Comparison of ENCODE assay signal across 9 cellular contexts in the genomic region with DNA sequence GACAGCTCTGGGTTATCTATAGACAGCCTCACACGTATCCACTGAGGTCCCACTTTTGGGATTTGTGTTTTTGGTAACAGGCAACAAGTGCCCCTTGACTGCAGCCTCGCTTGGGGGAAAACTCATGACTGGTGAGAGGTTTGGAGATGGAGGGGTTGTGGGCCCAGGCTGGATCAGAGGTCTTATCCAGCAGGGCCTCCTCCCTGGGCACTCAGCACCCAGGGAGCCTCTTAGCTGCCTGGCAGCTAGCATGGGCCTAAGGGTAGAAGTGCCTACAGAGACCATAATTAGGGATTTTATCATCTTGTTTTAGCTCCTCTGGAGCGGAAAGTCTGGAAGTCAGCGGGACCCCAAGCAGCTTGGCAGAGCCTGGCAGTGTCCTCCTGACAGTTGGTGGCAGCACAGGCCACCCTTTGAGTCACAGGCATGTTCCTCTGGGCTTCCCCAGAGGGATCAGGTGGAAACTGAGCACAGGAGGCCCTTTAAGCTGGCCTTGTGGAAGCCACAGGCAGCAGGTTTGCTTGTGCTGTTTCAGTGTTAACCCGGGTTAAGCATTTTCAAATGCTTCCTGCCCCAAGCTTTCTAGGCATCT.
DNase-seq lines count a peak whose midpoint lies in the region; ATAC-seq and TF ChIP-seq lines count a peak whose summit lies in the region.
"Had no signal": no experiment of that assay in that cellular context is flagged by ENCODE, and none has a peak within 500 bp of the region (broad histone marks: within the 10 kb centered on the region; RNA-seq: fewer than 3 reads in every experiment).

No MANE protein-coding gene starts in this region.

- 67 to 69% methylated on average over 5 of the region's 5 CpGs for WGBS in sigmoid colon, 2 donors

- TF ChIP-seq EP300 in sigmoid colon (IDR thresholded peaks at IDR 0.05) = no peak

- H3K4me3 Mint-ChIP-seq in mesothelial cell of epicardium = no peak overlapping the region
- H3K4me3 Mint-ChIP-seq: activated B cell treated with CpG ODN at 0.5 μM for 24 hours had no signal

- CTCF ChIA-PET in PC-3 (lab: Charles Lee) = interaction anchor here (0.6 to 1.2 kb wide), 3 partner anchors 21 to 216 kb away, joined by 4 to 12 read pairs (median 6); no protein-coding TSS in a partner anchor

- no peak overlapping the region for H3K4me2 ChIP-seq in PC-3 (ENCODE audit: low read length)

- H3K36me3 ChIP-seq in PC-3 (ENCODE audit: low read depth, low read length) = no peaks in the 10 kb centered on the region
- H3K36me3 ChIP-seq in sigmoid colon = no peaks in the 10 kb centered on the region

- H3K27ac ChIP-seq in PC-3 (ENCODE audit: low read length) = no peak overlapping the region
- no peak overlapping the region for H3K27ac ChIP-seq in sigmoid colon

- H3K4me3 ChIP-seq in PC-3 (ENCODE audit: low read length) = no peak overlapping the region
- no peak overlapping the region for H3K4me3 ChIP-seq in fibroblast of the aortic adventitia (ENCODE audit: low read depth, low read length)
- H3K4me3 ChIP-seq in sigmoid colon = no peak overlapping the region

- H3K9me3 ChIP-seq in PC-3 (ENCODE audit: low read length) (no peaks in the 10 kb centered on the region), sigmoid colon (no peaks in the 10 kb centered on the region)

- TF ChIP-seq POLR2A in sigmoid colon (IDR thresholded peaks at IDR 0.05) = no peak

- no peak overlapping the region for H2AFZ ChIP-seq in PC-3 (ENCODE audit: low read length)

- H3K36me3 Mint-ChIP-seq in mesothelial cell of epicardium = no peaks in the 10 kb centered on the region

- POLR2A ChIA-PET in PC-3 (lab: Charles Lee; ENCODE audit: unreplicated experiment) = no interaction called here

- H3K27me3 Mint-ChIP-seq in mesothelial cell of epicardium (ENCODE audit: low read depth) = no peaks in the 10 kb centered on the region
- H3K27me3 Mint-ChIP-seq: activated B cell treated with CpG ODN at 0.5 μM for 24 hours had no signal

- intact Hi-C loops in PC-3 (cut with micrococcal nuclease) (loop anchor here (2.0 to 10.0 kb wide), 2 partner anchors 144 to 210 kb away; a partner anchor contains a TSS), sciatic nerve (cut with DNase I) (no loop called here), sigmoid colon (cut with DNase I) (no loop called here)

- BruUV-seq in PC-3 (replicated peaks; lab: Mats Ljungman, UMichigan) = no TSS peak

- H4K20me1 ChIP-seq in PC-3 (ENCODE audit: low read length) = no peaks in the 10 kb centered on the region

- no peaks in the 10 kb centered on the region for H3K9me2 ChIP-seq in PC-3 (replicated peaks; ENCODE audit: low read length)

- H3K9me3 Mint-ChIP-seq in mesothelial cell of epicardium = no peaks in the 10 kb centered on the region
- H3K9me3 Mint-ChIP-seq: activated B cell treated with CpG ODN at 0.5 μM for 24 hours had no signal

- DNase-seq in EL = peak; percentile 41
- DNase-seq in PC-3 = peak; percentile 62
- DNase-seq in fibroblast of the aortic adventitia (ENCODE audit: low read depth) = peak; percentile 47
- no peak for DNase-seq in sciatic nerve (ENCODE audit: low spot score)
- no peak for DNase-seq in sigmoid colon
- no peak for DNase-seq in mesothelial cell of epicardium (ENCODE audit: low spot score in 2 of 2, unreplicated experiment in 2 of 2)
- DNase-seq: activated B cell treated with CpG ODN at 0.5 μM for 24 hours had no signal

- H3K4me1 Mint-ChIP-seq in mesothelial cell of epicardium = peaks cover 17% of the 10 kb centered on the region

- no peak overlapping the region for H3K27ac Mint-ChIP-seq in mesothelial cell of epicardium
- H3K27ac Mint-ChIP-seq: activated B cell treated with CpG ODN at 0.5 μM for 24 hours had no signal

- TF ChIP-seq CTCF in PC-3 (conservative IDR thresholded peaks at IDR 0.05; ENCODE audit: low read depth, low read length) (peak; percentile 77), fibroblast of the aortic adventitia (IDR thresholded peaks at IDR 0.05; ENCODE audit: insufficient read depth, low read length) (peak; percentile 43), sigmoid colon (IDR thresholded peaks at IDR 0.05) (peak in 1 of 4 experiments; percentile 8), mesothelial cell of epicardium (IDR thresholded peaks at IDR 0.05; ENCODE audit: unreplicated experiment) (no peak)

- no peaks in the 10 kb centered on the region for H3K4me1 ChIP-seq in PC-3 (ENCODE audit: insufficient read depth, low read length)
- no peaks in the 10 kb centered on the region for H3K4me1 ChIP-seq in sigmoid colon

- no peaks in the 10 kb centered on the region for H3K79me2 ChIP-seq in PC-3 (ENCODE audit: low read length)

- H3K27me3 ChIP-seq in PC-3 (ENCODE audit: low read length) = no peaks in the 10 kb centered on the region
- no peaks in the 10 kb centered on the region for H3K27me3 ChIP-seq in sigmoid colon

- ATAC-seq in GM19438 (IDR thresholded peaks at IDR 0.05; ENCODE audit: low read depth, unreplicated experiment) (peak; percentile 89), HG03342 (IDR thresholded peaks at IDR 0.05; ENCODE audit: unreplicated experiment) (peak; percentile 56), PC-3 (peak; percentile 96), sciatic nerve (peak; percentile 75)

- H3F3A ChIP-seq in PC-3 (ENCODE audit: low read length, unreplicated experiment) = no peaks in the 10 kb centered on the region

- no peak overlapping the region for H3K9ac ChIP-seq in PC-3 (ENCODE audit: low read length)

Comparison
In these comparisons a context has a peak if more than half of its experiments do, and no peak if none do; other contexts are left out.
1. DNase-seq: peak in EL (single experiment), PC-3 (single experiment) and fibroblast of the aortic adventitia (single experiment); none in sciatic nerve (single experiment), sigmoid colon (single experiment) and mesothelial cell of epicardium (0 of 2).
2. Peak in every context shown above with its lines, with median percentiles within 50 percentile points of each other: ATAC-seq.